Comparison of ENCODE assay signal across 16 cellular contexts in the genomic region with DNA sequence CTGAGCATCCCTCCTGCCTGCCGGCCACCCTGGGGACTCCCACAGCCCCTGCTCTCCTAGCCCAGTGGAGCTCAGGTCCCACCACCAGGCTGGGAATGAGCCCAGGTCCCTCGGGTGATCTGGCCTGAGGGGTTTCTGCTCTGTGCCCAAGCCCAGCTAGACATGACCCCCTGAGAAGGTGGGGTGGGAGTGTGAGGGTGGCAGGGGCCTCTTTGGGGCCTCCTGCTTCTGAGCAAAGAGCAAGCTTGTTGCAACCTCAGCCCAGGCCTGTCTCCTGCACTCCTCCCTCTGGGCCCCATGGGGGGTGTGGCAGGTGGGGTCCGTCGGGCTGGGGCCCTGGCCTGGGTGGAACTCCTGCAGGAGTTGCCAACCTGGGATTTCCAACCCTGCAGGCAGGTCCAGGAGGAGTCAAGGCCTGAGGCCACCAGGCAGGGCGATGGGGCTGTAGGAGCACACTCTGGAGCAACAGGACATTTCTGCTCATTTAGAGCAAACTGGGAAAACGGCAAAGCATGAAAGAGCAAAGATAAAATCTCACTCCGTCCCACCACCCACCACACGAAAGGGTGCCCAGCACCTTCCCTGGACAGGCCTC. TPM values are rescaled to one million over a fixed set of nuclear protein-coding genes. Genes with fewer than 3 reads are reported as not detected.
A peak's percentile ranks its signal among the peaks of the same experiment; 100 is the strongest.
DNase-seq lines count a peak whose midpoint lies in the region; ATAC-seq and TF ChIP-seq lines count a peak whose summit lies in the region.
"Had no signal": no experiment of that assay in that cellular context is flagged by ENCODE, and none has a peak within 500 bp of the region (broad histone marks: within the 10 kb centered on the region; RNA-seq: fewer than 3 reads in every experiment).

No MANE protein-coding gene starts in this region.

- no peaks in the 10 kb centered on the region for H3K9me3 Mint-ChIP-seq in Caco-2 (ENCODE audit: unreplicated experiment)
- H3K9me3 Mint-ChIP-seq: activated T-helper 2 cell treated with anti-CD3 and anti-CD28 coated beads, Interferon-gamma antibody, Interleukin-2, Interleukin-4, amounts not matched to agents 10 μg/mL and 5 μg/mL and 100 μg/mL, durations not matched to agents 14 hours and 24 hours and 36 hours; T-cell had no signal

- no peak overlapping the region for H3K27ac Mint-ChIP-seq in Caco-2 (ENCODE audit: unreplicated experiment)
- H3K27ac Mint-ChIP-seq: activated T-helper 2 cell treated with anti-CD3 and anti-CD28 coated beads, Interferon-gamma antibody, Interleukin-2, Interleukin-4, amounts not matched to agents 10 μg/mL and 5 μg/mL and 100 μg/mL, durations not matched to agents 14 hours and 24 hours and 36 hours; T-cell had no signal

- CTCF ChIA-PET in Caco-2 (lab: Charles Lee), result interaction anchor here (0.5 to 1.7 kb wide), 2 partner anchors 11 to 19 kb away, joined by 5 to 7 read pairs; partner anchors contain the start of gene NRARP
- CTCF ChIA-PET in HEK293 (lab: Yijun Ruan, JAX), result interaction anchor here (0.7 to 2.1 kb wide), 3 partner anchors 11 to 109 kb away, joined by 4 to 6 read pairs (median 5); partner anchors contain the start of genes EXD3, NOXA1 and NRARP

- H3K27me3 ChIP-seq in Caco-2 (replicated peaks; ENCODE audit: control insufficient read depth, insufficient read depth, low read length) (no peaks in the 10 kb centered on the region), lower lobe of right lung (ENCODE audit: low read depth) (peaks cover 23% of the 10 kb centered on the region)

- no peak overlapping the region for H3K27ac ChIP-seq in HEK293 (ENCODE audit: extremely low read depth, low read depth, low read length)
- no peak overlapping the region for H3K27ac ChIP-seq in lower lobe of right lung
- H3K27ac ChIP-seq: KMS-11, WERI-Rb-1 had no signal

- intact Hi-C loops in Caco-2 (cut with micrococcal nuclease; ENCODE audit: unreplicated experiment), result no loop called here
- intact Hi-C loops in lower lobe of right lung (cut with DNase I), result no loop called here

- peaks cover 54% of the 10 kb centered on the region for H3K4me1 ChIP-seq in Caco-2
- no peaks in the 10 kb centered on the region; the same call in 1 of the 2 replicates for H3K4me1 ChIP-seq in HEK293 (ENCODE audit: control insufficient read depth, insufficient read depth, low read length)
- peaks cover 17% of the 10 kb centered on the region for H3K4me1 ChIP-seq in lower lobe of right lung

- H3K36me3 Mint-ChIP-seq in Caco-2 (ENCODE audit: insufficient read depth, unreplicated experiment), result no peaks in the 10 kb centered on the region
- H3K36me3 Mint-ChIP-seq: T-cell had no signal

- POLR2A ChIA-PET in Caco-2 (lab: Charles Lee) (interaction anchor here (0.9 to 1.3 kb wide), 2 partner anchors 11 to 20 kb away, joined by 4 read pairs; partner anchors contain the start of gene NRARP), HEK293 (lab: Yijun Ruan, JAX) (interaction anchor here (0.8 to 5.4 kb wide), 2 partner anchors 12 to 74 kb away, joined by 3 to 40 read pairs; partner anchors contain the start of gene NRARP)

- H3K4me3 ChIP-seq in Caco-2 (ENCODE audit: low read depth, low read length) (no peak overlapping the region), HEK293 (ENCODE audit: low read depth, low read length) (no peak overlapping the region), lower lobe of right lung (no peak overlapping the region)

- H3K4me1 Mint-ChIP-seq in Caco-2 (ENCODE audit: low read depth, unreplicated experiment), result no peaks in the 10 kb centered on the region
- H3K4me1 Mint-ChIP-seq: T-cell had no signal

- no peak overlapping the region for H3K4me3 Mint-ChIP-seq in Caco-2 (ENCODE audit: unreplicated experiment)
- H3K4me3 Mint-ChIP-seq: T-cell had no signal

- TF ChIP-seq CTCF in Caco-2 (IDR thresholded peaks at IDR 0.05; ENCODE audit: insufficient read depth in 1 of 2, low read depth in 1 of 2, low read length in 1 of 2, severe bottlenecking in 1 of 2, unreplicated experiment in 1 of 2) (no peak), HEK293 (tag by site-specific recombination; IDR thresholded peaks at IDR 0.05) (no peak), lower lobe of right lung (IDR thresholded peaks at IDR 0.05) (no peak)

- ATAC-seq in lower lobe of right lung, result no peak
- no peak for ATAC-seq in HG02798 (IDR thresholded peaks at IDR 0.05; ENCODE audit: poor library complexity, unreplicated experiment)
- ATAC-seq: T-cell had no signal

- H3K27me3 Mint-ChIP-seq in Caco-2 (ENCODE audit: insufficient read depth, unreplicated experiment), result no peaks in the 10 kb centered on the region

- DNase-seq in Caco-2 (peak; percentile 47 to 62), epidermal melanocyte (ENCODE audit: insufficient read length, low spot score) (peak; percentile 22), retina (peak; percentile 35), NCI-H345 treated with DMSO at 0.1 percent for 48 hours (lab: John Stamatoyannopoulos, UW; ENCODE audit: unreplicated experiment) (no peak), lower lobe of right lung (no peak)
- DNase-seq: AML-193, anterior cingulate cortex, DMS53, mesendoderm, NCI-H1092, WERI-Rb-1 had no signal

- H3K9me3 ChIP-seq in Caco-2, result no peaks in the 10 kb centered on the region
- H3K9me3 ChIP-seq in HEK293 (ENCODE audit: control insufficient read depth, insufficient read depth, low read depth, low read length), result no peaks in the 10 kb centered on the region
- H3K9me3 ChIP-seq in lower lobe of right lung, result no peaks in the 10 kb centered on the region

- BruUV-seq in Caco-2 (replicated peaks; lab: Mats Ljungman, UMichigan), result no TSS peak

- H3K36me3 ChIP-seq in Caco-2 (ENCODE audit: control insufficient read depth, insufficient read depth, low read length) (no peaks in the 10 kb centered on the region), HEK293 (ENCODE audit: control insufficient read depth in 2 of 2, insufficient read depth in 1 of 2, low read length in 2 of 2) (no peaks in the 10 kb centered on the region), lower lobe of right lung (no peaks in the 10 kb centered on the region)
- H3K36me3 ChIP-seq: WERI-Rb-1 had no signal

TF ChIP-seq in HEK293, 187 proteins besides CTCF, POLR2A, EP300 and RAD21:
- no peak for TF ChIP-seq ZSCAN23 (tag by site-specific recombination; IDR thresholded peaks at IDR 0.05)
- TF ChIP-seq ZNF645 (tag by site-specific recombination; IDR thresholded peaks at IDR 0.05), result no peak
- TF ChIP-seq GLIS1 (tag by site-specific recombination; IDR thresholded peaks at IDR 0.05), result peak; percentile 77
- peak; percentile 59 for TF ChIP-seq SCRT2 (tag by site-specific recombination; IDR thresholded peaks at IDR 0.05)
- TF ChIP-seq, protein P1, sequence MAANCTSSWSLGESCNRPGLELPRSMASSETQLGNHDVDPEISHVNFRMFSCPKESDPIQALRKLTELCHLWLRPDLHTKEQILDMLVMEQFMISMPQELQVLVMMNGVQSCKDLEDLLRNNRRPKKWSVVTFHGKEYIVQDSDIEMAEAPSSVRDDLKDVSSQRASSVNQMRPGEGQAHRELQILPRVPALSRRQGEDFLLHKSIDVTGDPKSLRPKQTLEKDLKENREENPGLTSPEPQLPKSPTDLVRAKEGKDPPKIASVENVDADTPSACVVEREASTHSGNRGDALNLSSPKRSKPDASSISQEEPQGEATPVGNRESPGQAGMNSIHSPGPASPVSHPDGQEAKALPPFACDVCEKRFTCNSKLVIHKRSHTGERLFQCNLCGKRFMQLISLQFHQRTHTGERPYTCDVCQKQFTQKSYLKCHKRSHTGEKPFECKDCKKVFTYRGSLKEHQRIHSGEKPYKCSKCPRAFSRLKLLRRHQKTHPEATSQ (tag by site-specific recombination; IDR thresholded peaks at IDR 0.05), result no peak
- TF ChIP-seq, protein P2, sequence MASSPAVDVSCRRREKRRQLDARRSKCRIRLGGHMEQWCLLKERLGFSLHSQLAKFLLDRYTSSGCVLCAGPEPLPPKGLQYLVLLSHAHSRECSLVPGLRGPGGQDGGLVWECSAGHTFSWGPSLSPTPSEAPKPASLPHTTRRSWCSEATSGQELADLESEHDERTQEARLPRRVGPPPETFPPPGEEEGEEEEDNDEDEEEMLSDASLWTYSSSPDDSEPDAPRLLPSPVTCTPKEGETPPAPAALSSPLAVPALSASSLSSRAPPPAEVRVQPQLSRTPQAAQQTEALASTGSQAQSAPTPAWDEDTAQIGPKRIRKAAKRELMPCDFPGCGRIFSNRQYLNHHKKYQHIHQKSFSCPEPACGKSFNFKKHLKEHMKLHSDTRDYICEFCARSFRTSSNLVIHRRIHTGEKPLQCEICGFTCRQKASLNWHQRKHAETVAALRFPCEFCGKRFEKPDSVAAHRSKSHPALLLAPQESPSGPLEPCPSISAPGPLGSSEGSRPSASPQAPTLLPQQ (tag by site-specific recombination; IDR thresholded peaks at IDR 0.05), result peak; percentile 71; the same call in 1 of the 2 replicates
- no peak for TF ChIP-seq ZNF341 (tag by site-specific recombination; IDR thresholded peaks at IDR 0.05; ENCODE audit: low read depth)
- TF ChIP-seq ZIC2 (tag by site-specific recombination; IDR thresholded peaks at IDR 0.05), result peak; percentile 22; the same call in 1 of the 2 replicates
- peak; percentile 50; the same call in 1 of the 2 replicates for TF ChIP-seq KLF1 (tag by site-specific recombination; IDR thresholded peaks at IDR 0.05)
- no peak for TF ChIP-seq ZNF529 (tag by site-specific recombination; IDR thresholded peaks at IDR 0.05; ENCODE audit: insufficient replicate concordance)
- TF ChIP-seq HOXC10 (CRISPR knock-in tag; IDR thresholded peaks at IDR 0.05), result no peak
- TF ChIP-seq ZEB2 (tag by site-specific recombination; IDR thresholded peaks at IDR 0.05), result no peak
TF ChIP-seq in HEK293: peak in this region for 5.

RNA-seq across cellular contexts. Expression of gene NRARP, which starts 11.4 kb away (rescaled TPM):
- 22.1 and 24.7 TPM in 2 replicates for total RNA-seq in Caco-2 (2022)
- total RNA-seq in lower lobe of right lung, result 6.5 TPM

RNA-seq across cellular contexts. Expression of gene TOR4A, which starts 35.9 kb away (rescaled TPM):
- total RNA-seq in Caco-2 (2022) (1.8 and 1.9 TPM in 2 replicates), lower lobe of right lung (27.2 TPM)

RNA-seq across cellular contexts. Expression of gene NELFB, which starts 58.3 kb away (rescaled TPM):
- 79.1 and 79.8 TPM in 2 replicates for total RNA-seq in Caco-2 (2022)
- 44.7 TPM for total RNA-seq in lower lobe of right lung

Comparison
In these comparisons a context has a peak if more than half of its experiments do, and no peak if none do; other contexts are left out.
1. DNase-seq: peak in Caco-2 (2 of 2), epidermal melanocyte (single experiment) and retina (single experiment); none in NCI-H345 treated with DMSO at 0.1 percent for 48 hours (single experiment) and lower lobe of right lung (single experiment).